In the genomic region with DNA sequence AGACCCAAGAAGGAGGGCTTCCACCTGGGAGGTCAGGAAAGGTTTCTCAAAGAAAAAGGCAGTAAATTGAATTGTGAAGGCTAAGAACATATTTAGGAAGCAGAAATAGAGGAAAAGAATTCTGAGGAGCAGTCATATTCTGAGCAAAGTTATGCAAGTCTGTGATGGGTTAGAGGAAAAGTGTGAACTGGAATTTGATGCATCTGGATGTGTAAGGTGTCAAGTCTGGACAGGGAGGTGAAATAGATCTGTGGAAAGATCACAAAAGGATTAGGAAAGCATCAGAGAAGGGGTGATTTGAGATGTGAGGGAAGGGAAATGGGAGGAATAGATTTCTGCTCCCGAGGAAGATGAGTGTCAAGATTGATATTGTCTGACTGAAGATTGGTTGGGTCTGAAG, we compare ENCODE assay signal across 22 cellular contexts. TPM values are rescaled to one million over a fixed set of nuclear protein-coding genes. Genes with fewer than 3 reads are reported as not detected.
A peak's percentile ranks its signal among the peaks of the same experiment; 100 is the strongest.
DNase-seq lines count a peak whose midpoint lies in the region; ATAC-seq, FAIRE-seq and TF ChIP-seq lines count a peak whose summit lies in the region.
"Had no signal": no experiment of that assay in that cellular context is flagged by ENCODE, and none has a peak within 500 bp of the region (broad histone marks: within the 10 kb centered on the region; RNA-seq: fewer than 3 reads in every experiment).

No MANE protein-coding gene starts in this region.

- H3K27me3 ChIP-seq in WERI-Rb-1 (ENCODE audit: insufficient read depth, low read depth, severe bottlenecking) (no peaks in the 10 kb centered on the region), keratinocyte (ENCODE audit: control insufficient read depth, extremely low read depth, insufficient read depth, low read length) (no peaks in the 10 kb centered on the region), suprapubic skin (no peaks in the 10 kb centered on the region)

- TF ChIP-seq CTCF in WERI-Rb-1 (IDR thresholded peaks at IDR 0.05; ENCODE audit: low read depth, low read length) (no peak), keratinocyte (optimal IDR thresholded peaks at IDR 0.05 in 1 of 3, IDR thresholded peaks at IDR 0.05 in 1 of 3, conservative IDR thresholded peaks at IDR 0.05 in 1 of 3; ENCODE audit: extremely low read depth in 1 of 3, insufficient read depth in 2 of 3, low read length in 3 of 3) (no peak), suprapubic skin (IDR thresholded peaks at IDR 0.05) (no peak)

- no peak for TF ChIP-seq EP300 in suprapubic skin (IDR thresholded peaks at IDR 0.05)

- H3K36me3 ChIP-seq in WERI-Rb-1 (no peaks in the 10 kb centered on the region), keratinocyte (ENCODE audit: control insufficient read depth in 2 of 2, extremely low read depth in 1 of 2, insufficient read depth in 2 of 2, low read length in 2 of 2) (no peaks in the 10 kb centered on the region), suprapubic skin (no peaks in the 10 kb centered on the region)

- no peaks in the 10 kb centered on the region for H3K9me1 ChIP-seq in keratinocyte (ENCODE audit: control insufficient read depth, extremely low read depth, insufficient read depth, low read length)

- peak; percentile 53 for FAIRE-seq in keratinocyte (lab: Jason Lieb, UNC)
- FAIRE-seq: G401.6, GM12891, HTR-8/SVneo had no signal

- H3K9ac ChIP-seq in keratinocyte (ENCODE audit: control insufficient read depth, extremely low read depth, insufficient read depth, low read length) = no peak overlapping the region

- ATAC-seq in GM19035 (IDR thresholded peaks at IDR 0.05; ENCODE audit: unreplicated experiment) = no peak
- ATAC-seq in GM21390 (IDR thresholded peaks at IDR 0.05; ENCODE audit: unreplicated experiment) = no peak
- ATAC-seq: HCT116 had no signal

- 47% methylated on average over 1 of the region's 1 CpG for WGBS in suprapubic skin

- H3K4me3 ChIP-seq in WERI-Rb-1 (ENCODE audit: low read depth, low read length) = no peak overlapping the region
- H3K4me3 ChIP-seq in keratinocyte (ENCODE audit: control insufficient read depth in 2 of 3, extremely low read depth in 1 of 3, insufficient read depth in 2 of 3, low read depth in 1 of 3, low read length in 3 of 3) = no peak overlapping the region
- no peak overlapping the region for H3K4me3 ChIP-seq in suprapubic skin

- no peaks in the 10 kb centered on the region for H3K79me2 ChIP-seq in keratinocyte (ENCODE audit: control insufficient read depth, insufficient read depth, low read length)

- H3K9me3 ChIP-seq in WERI-Rb-1 (ENCODE audit: severe bottlenecking) (no peaks in the 10 kb centered on the region), keratinocyte (ENCODE audit: control insufficient read depth, low read depth, low read length) (no peaks in the 10 kb centered on the region), suprapubic skin (no peaks in the 10 kb centered on the region)

- H3K27ac ChIP-seq in WERI-Rb-1 (peak overlapping the region; percentile 80), keratinocyte (ENCODE audit: control insufficient read depth, insufficient read depth, low read length) (no peak overlapping the region), suprapubic skin (no peak overlapping the region)

- dilution Hi-C loops in keratinocyte (cut with MboI; ENCODE audit: extremely low pct_ligation_motif_present, low sequenced_read_pairs) = no loop called here

- no peak overlapping the region for H3K4me2 ChIP-seq in keratinocyte (ENCODE audit: control insufficient read depth, extremely low read depth, insufficient read depth, low read depth, low read length)

- DNase-seq in NCI-H82 (lab: John Stamatoyannopoulos, UW) (peak; percentile 58), NCI-H82 treated with DMSO at 0.1 percent for 48 hours (lab: John Stamatoyannopoulos, UW; ENCODE audit: unreplicated experiment) (no peak), WERI-Rb-1 (no peak), keratinocyte (ENCODE audit: low read depth, low spot score) (no peak), suprapubic skin (ENCODE audit: low spot score in 2 of 2) (no peak)
- DNase-seq: 8988T; C1 segment of cervical spinal cord; CD4-positive, CD25-positive, alpha-beta regulatory T cell; CD8-positive, alpha-beta memory T cell; COR-L47; DMS 273 treated with DMSO at 0.1 percent for 48 hours; DMS53; DND-41; GOT3; H7; IMR-90 had no signal

- H3K4me1 ChIP-seq in keratinocyte (ENCODE audit: control insufficient read depth, extremely low read depth, insufficient read depth, low read length) = peaks cover 11% of the 10 kb centered on the region
- no peaks in the 10 kb centered on the region for H3K4me1 ChIP-seq in suprapubic skin

- H4K20me1 ChIP-seq in keratinocyte (ENCODE audit: control insufficient read depth, extremely low read depth, insufficient read depth, low read length) = no peaks in the 10 kb centered on the region

- TF ChIP-seq POLR2A in suprapubic skin (IDR thresholded peaks at IDR 0.05) = no peak

- H2AFZ ChIP-seq in keratinocyte (ENCODE audit: control insufficient read depth, low read length) = peak overlapping the region; percentile 39

RNA-seq across cellular contexts. Expression of a gene that starts 18.1 kb away (rescaled TPM):
- polyA plus RNA-seq in keratinocyte = 10.8 to 14.2 TPM (median 13.8 TPM) in 3 replicates
- 25.2 TPM for polyA plus RNA-seq in keratinocyte (2011; ENCODE audit: low read depth)
- polyA plus RNA-seq in keratinocyte (2011; cell fraction: cytosol; rRNA removed) = 9.4 and 12.4 TPM in 2 replicates
- 36.0 and 40.0 TPM in 2 replicates for polyA plus RNA-seq in keratinocyte (2011; cell fraction: nucleus; rRNA removed)
- 14.2 and 17.1 TPM in 2 replicates for polyA plus RNA-seq in keratinocyte (2012; ENCODE audit: low replicate concordance)
- polyA minus RNA-seq in keratinocyte = 12.5 to 22.8 TPM (median 18.3 TPM) in 3 replicates
- 10.6 TPM for polyA minus RNA-seq in keratinocyte (2011; cell fraction: cytosol; rRNA and poly(A)+ RNA removed)
- polyA minus RNA-seq in keratinocyte (2011; cell fraction: nucleus; rRNA and poly(A)+ RNA removed) = 15.7 and 34.1 TPM in 2 replicates
- 10 to 100 TPM; 54.4 to 99.1 (median 63.1) TPM for total RNA-seq in suprapubic skin
